10 cellular contexts compared by ENCODE assay signal in the genomic region with DNA sequence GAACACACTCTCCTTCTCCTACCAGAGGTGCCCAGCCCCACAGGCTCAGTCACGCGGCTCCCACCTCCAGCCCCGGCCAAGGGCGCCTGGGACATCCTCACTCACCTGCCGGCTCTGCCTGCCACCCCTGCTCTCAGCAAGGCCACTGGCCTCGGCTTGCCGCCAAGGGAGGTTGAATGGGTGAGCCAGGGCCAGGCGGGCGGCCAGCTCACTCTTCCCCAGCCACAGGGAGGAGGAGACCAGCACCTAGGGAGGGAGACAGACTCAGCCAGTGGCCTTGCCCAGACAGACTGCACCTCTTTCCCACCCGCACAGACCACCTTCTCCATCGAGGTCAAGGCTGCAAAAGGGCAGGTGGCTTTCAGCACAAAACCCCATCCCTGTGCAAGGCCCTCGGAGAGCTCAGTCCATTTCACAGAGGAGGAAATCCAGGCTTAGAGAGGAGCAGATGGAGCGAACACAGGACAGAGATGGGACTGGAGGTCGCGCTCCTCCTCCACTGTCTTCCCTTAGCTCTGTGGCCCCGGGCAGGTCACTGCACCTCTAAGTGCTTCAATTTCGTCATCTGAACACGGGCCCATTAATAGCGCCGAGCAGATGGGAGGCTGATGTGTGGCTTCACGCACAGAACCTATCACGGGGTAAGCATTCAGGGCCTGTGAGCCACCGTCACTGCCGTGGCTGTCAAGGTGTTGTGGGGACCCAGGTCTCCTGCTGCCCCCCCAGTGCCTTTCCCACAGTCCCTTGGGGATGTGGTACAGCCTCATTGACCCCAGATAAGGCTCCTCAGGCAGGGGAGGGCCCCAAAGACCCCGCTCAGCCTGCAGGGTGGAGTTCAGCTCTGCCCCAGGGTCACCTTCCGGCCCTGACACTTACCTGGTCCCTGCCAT. TPM values are rescaled to one million over a fixed set of nuclear protein-coding genes. Genes with fewer than 3 reads are reported as not detected.
DNase-seq lines count a peak whose midpoint lies in the region; ATAC-seq, FAIRE-seq and TF ChIP-seq lines count a peak whose summit lies in the region.
"Had no signal": no experiment of that assay in that cellular context is flagged by ENCODE, and none has a peak within 500 bp of the region (broad histone marks: within the 10 kb centered on the region; RNA-seq: fewer than 3 reads in every experiment).

No MANE protein-coding gene starts in this region.

- H3K79me2 ChIP-seq in neural progenitor cell (ENCODE audit: low read depth): no peaks in the 10 kb centered on the region

- no peaks in the 10 kb centered on the region for H3K36me3 Mint-ChIP-seq in endodermal cell (ENCODE audit: low read depth)
- H3K36me3 Mint-ChIP-seq in neural progenitor cell: no peaks in the 10 kb centered on the region
- no peaks in the 10 kb centered on the region for H3K36me3 Mint-ChIP-seq in stimulated activated memory B cell treated with anti-CD40 and anti-IgM and Interleukin-4, amounts not matched to agents 10 μg/mL and 1 μg/mL and 100 μg/mL, for 72 hours
- H3K36me3 Mint-ChIP-seq: CD8-positive, alpha-beta T cell had no signal

- H3K4me3 ChIP-seq in endodermal cell (ENCODE audit: low read length) (no peak overlapping the region), neural progenitor cell (no peak overlapping the region)

- H3K36me3 ChIP-seq in endodermal cell (ENCODE audit: control insufficient read depth, insufficient read depth, low read length) (no peaks in the 10 kb centered on the region), neural progenitor cell (no peaks in the 10 kb centered on the region)

- no peak for ATAC-seq in left colon
- no peak for ATAC-seq in stimulated activated memory B cell treated with anti-CD40 and anti-IgM and Interleukin-4, amounts not matched to agents 10 μg/mL and 1 μg/mL and 100 μg/mL, for 72 hours
- no peak for ATAC-seq in GM18498 (IDR thresholded peaks at IDR 0.05; ENCODE audit: unreplicated experiment)
- ATAC-seq: CD8-positive, alpha-beta T cell had no signal

- H3K9ac ChIP-seq in endodermal cell (ENCODE audit: extremely low read depth, low read length, poor library complexity, severe bottlenecking) (no peak overlapping the region), neural progenitor cell (peak overlapping the region; percentile 10)

- WGBS in endodermal cell (ENCODE audit: insufficient coverage in 1 of 2, insufficient read length in 1 of 2), 2 experiments: 88 to 89% methylated on average over 15 to 26 of the region's 26 CpGs

- TF ChIP-seq CTCF in endodermal cell (conservative IDR thresholded peaks at IDR 0.05): no peak
- no peak for TF ChIP-seq CTCF in neural progenitor cell (IDR thresholded peaks at IDR 0.05)

- H3K27ac ChIP-seq in endodermal cell (ENCODE audit: low read depth, low read length): no peak overlapping the region
- H3K27ac ChIP-seq in neural progenitor cell: no peak overlapping the region

- intact Hi-C loops in left colon (cut with DNase I, micrococcal nuclease): loop anchor here in 1 of 2 donors (10.0 kb wide), 1 partner anchor 243 kb away; no protein-coding TSS in a partner anchor

- H3K9me3 Mint-ChIP-seq in endodermal cell: no peaks in the 10 kb centered on the region
- H3K9me3 Mint-ChIP-seq in neural progenitor cell: no peaks in the 10 kb centered on the region
- no peaks in the 10 kb centered on the region for H3K9me3 Mint-ChIP-seq in stimulated activated memory B cell treated with anti-CD40 and anti-IgM and Interleukin-4, amounts not matched to agents 10 μg/mL and 1 μg/mL and 100 μg/mL, for 72 hours
- H3K9me3 Mint-ChIP-seq: CD8-positive, alpha-beta T cell had no signal

- H3K27me3 ChIP-seq in endodermal cell (ENCODE audit: control insufficient read depth, insufficient read depth, low read length, poor library complexity, severe bottlenecking): no peaks in the 10 kb centered on the region
- no peaks in the 10 kb centered on the region for H3K27me3 ChIP-seq in neural progenitor cell

- H3K27me3 Mint-ChIP-seq in endodermal cell (ENCODE audit: insufficient read depth) (no peaks in the 10 kb centered on the region), neural progenitor cell (ENCODE audit: insufficient read depth, low read depth) (peaks cover 15% of the 10 kb centered on the region)
- no peaks in the 10 kb centered on the region for H3K27me3 Mint-ChIP-seq in stimulated activated memory B cell treated with anti-CD40 and anti-IgM and Interleukin-4, amounts not matched to agents 10 μg/mL and 1 μg/mL and 100 μg/mL, for 72 hours

- FAIRE-seq in GM12892 (lab: Jason Lieb, UNC): no peak

- no peak overlapping the region for H3K4me2 ChIP-seq in neural progenitor cell

- H3K4me3 Mint-ChIP-seq in endodermal cell (no peak overlapping the region), neural progenitor cell (no peak overlapping the region)
- H3K4me3 Mint-ChIP-seq in stimulated activated memory B cell treated with anti-CD40 and anti-IgM and Interleukin-4, amounts not matched to agents 10 μg/mL and 1 μg/mL and 100 μg/mL, for 72 hours: no peak overlapping the region
- H3K4me3 Mint-ChIP-seq: CD8-positive, alpha-beta T cell had no signal

- no peak overlapping the region for H3K27ac Mint-ChIP-seq in endodermal cell
- peak overlapping the region; percentile 66 for H3K27ac Mint-ChIP-seq in neural progenitor cell
- H3K27ac Mint-ChIP-seq in stimulated activated memory B cell treated with anti-CD40 and anti-IgM and Interleukin-4, amounts not matched to agents 10 μg/mL and 1 μg/mL and 100 μg/mL, for 72 hours: no peak overlapping the region
- H3K27ac Mint-ChIP-seq: CD8-positive, alpha-beta T cell had no signal

- H3F3A ChIP-seq in neural progenitor cell (ENCODE audit: low read depth): no peaks in the 10 kb centered on the region

- H3K4me1 Mint-ChIP-seq in endodermal cell: no peaks in the 10 kb centered on the region
- peaks cover 5% of the 10 kb centered on the region for H3K4me1 Mint-ChIP-seq in neural progenitor cell
- H3K4me1 Mint-ChIP-seq in stimulated activated memory B cell treated with anti-CD40 and anti-IgM and Interleukin-4, amounts not matched to agents 10 μg/mL and 1 μg/mL and 100 μg/mL, for 72 hours: peaks cover 5% of the 10 kb centered on the region

- no peak for TF ChIP-seq POLR2A in GM12892 (IDR thresholded peaks at IDR 0.05; ENCODE audit: low read depth, low read length)

- H4K20me1 ChIP-seq in neural progenitor cell (ENCODE audit: low read depth): no peaks in the 10 kb centered on the region

- DNase-seq in GM12892 (ENCODE audit: insufficient read length): peak; percentile 8
- peak; percentile 42 for DNase-seq in NCI-H2029 treated with DMSO at 0.1 percent for 48 hours (lab: John Stamatoyannopoulos, UW)
- peak; percentile 48 for DNase-seq in endodermal cell
- DNase-seq in neural progenitor cell (ENCODE audit: low spot score): no peak
- DNase-seq in left colon: no peak
- DNase-seq: activated CD4-positive, alpha-beta T cell treated with anti-CD3 and anti-CD28 coated beads for 48 hours; CD8-positive, alpha-beta T cell; NCI-H69 had no signal

- H2AFZ ChIP-seq in neural progenitor cell (replicated peaks): no peak overlapping the region

- H3K9me3 ChIP-seq in endodermal cell (ENCODE audit: control insufficient read depth, low read length) (no peaks in the 10 kb centered on the region), neural progenitor cell (ENCODE audit: low read depth) (no peaks in the 10 kb centered on the region)

- no peaks in the 10 kb centered on the region for H3K4me1 ChIP-seq in endodermal cell (ENCODE audit: control insufficient read depth, insufficient read depth, low read length)
- no peaks in the 10 kb centered on the region for H3K4me1 ChIP-seq in neural progenitor cell

RNA-seq across cellular contexts. Expression of a gene that starts 56.1 kb away (rescaled TPM):
- 25.7 TPM for polyA plus RNA-seq in GM12892 (2012; ENCODE audit: missing spikeins)
- 10 to 100 TPM; 55.2 to 62.3 TPM for total RNA-seq in endodermal cell
- polyA plus RNA-seq in endodermal cell (2013, experiment 1 of 2): 48.6 TPM
- 43.6 TPM for polyA plus RNA-seq in endodermal cell (2013, experiment 2 of 2)
- total RNA-seq in neural progenitor cell (ENCODE audit: low replicate concordance): 56.1 and 68.6 TPM in 2 replicates
- total RNA-seq in left colon: 1 to 10 TPM; 5.5 to 8.3 TPM

Comparison
In these comparisons a context has a peak if more than half of its experiments do, and no peak if none do; other contexts are left out.
1. DNase-seq: peak in GM12892 (single experiment), NCI-H2029 treated with DMSO at 0.1 percent for 48 hours (single experiment) and endodermal cell (single experiment); none in neural progenitor cell (single experiment) and left colon (0 of 2).